In the genomic region with DNA sequence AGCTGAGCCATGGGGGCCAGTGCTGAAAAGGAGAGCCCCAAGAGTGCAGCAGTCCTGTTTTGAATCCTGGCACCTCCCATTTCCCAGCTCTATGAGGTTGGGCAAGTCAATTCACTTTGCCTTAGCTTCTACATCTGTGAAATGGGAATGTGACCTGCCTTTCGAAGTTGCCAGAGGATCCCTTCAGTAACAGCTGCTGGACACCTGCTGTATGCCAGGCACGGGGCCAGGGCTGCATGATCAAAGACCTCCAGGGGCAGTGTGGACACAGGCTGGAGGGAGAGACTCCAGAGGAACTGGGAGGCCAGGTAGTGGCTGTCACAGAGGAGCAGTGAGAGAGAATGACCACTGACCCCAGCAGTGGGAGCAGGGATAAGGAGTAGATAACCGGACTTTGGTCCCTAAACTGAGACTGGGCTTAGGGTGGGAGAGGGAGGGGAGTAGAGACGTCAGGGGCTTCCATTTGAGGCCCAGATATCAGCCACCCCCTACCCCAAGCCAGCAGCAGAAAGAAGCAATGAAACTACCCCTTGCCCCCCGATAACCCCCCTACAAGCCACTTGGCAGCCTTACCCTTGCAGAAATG, we compare ENCODE assay signal across 20 cellular contexts. TPM values are rescaled to one million over a fixed set of nuclear protein-coding genes. Genes with fewer than 3 reads are reported as not detected.
"Had no signal": no experiment of that assay in that cellular context is flagged by ENCODE, and none has a peak within 500 bp of the region (broad histone marks: within the 10 kb centered on the region; RNA-seq: fewer than 3 reads in every experiment).

No MANE protein-coding gene starts in this region.

- ATAC-seq: activated T-helper 17 cell treated with anti-CD3 and anti-CD28 coated beads, Interleukin-2, amount 50 U/mL, for 72 hours; effector memory CD8-positive, alpha-beta T cell; esophagus mucosa; natural killer cell treated with Interleukin-12 subunit alpha and Interleukin-12 subunit beta and Interleukin-15 and Interleukin-18, amount 100 ng/mL, for 72 hours; right cardiac atrium; stimulated activated effector memory CD8-positive, alpha-beta T cell treated with anti-CD3 and anti-CD28 coated beads, Interleukin-12 subunit alpha, Interleukin-12 subunit beta, amount 100 ng/mL, for 72 hours; WTC11 had no signal

- H3K9me3 ChIP-seq: breast epithelium, left ventricle myocardium inferior, stomach, suprapubic skin, tibial nerve had no signal

- H3K36me3 ChIP-seq: breast epithelium, left ventricle myocardium inferior, stomach, suprapubic skin, tibial nerve had no signal

- H3K27me3 ChIP-seq: breast epithelium, tibial nerve had no signal

- H3K4me3 ChIP-seq: breast epithelium, left ventricle myocardium inferior, skin epidermis, stomach, suprapubic skin, tibial nerve had no signal

- H3K9ac ChIP-seq: parathyroid adenoma had no signal

- DNase-seq: activated CD8-positive, alpha-beta memory T cell treated with anti-CD3 and anti-CD28 coated beads, Interleukin-2, amount 50 U/mL, for 4 hours; activated T-cell treated with anti-CD3 and anti-CD28 coated beads, Interleukin-2, amount 50 U/mL, for 24 hours; effector memory CD8-positive, alpha-beta T cell; foreskin melanocyte; left ventricle myocardium inferior; midbrain; right cardiac atrium; stimulated activated CD4-positive, alpha-beta T cell treated with anti-CD3 and anti-CD28 coated beads, Interleukin-2, amount 100 ng/mL, for 24 hours; stomach had no signal

- H2AFZ ChIP-seq: parathyroid adenoma had no signal

- H3K4me1 ChIP-seq: breast epithelium, left ventricle myocardium inferior, parathyroid adenoma, suprapubic skin, tibial nerve had no signal

- H3K27ac ChIP-seq: breast epithelium, left ventricle myocardium inferior, parathyroid adenoma, skin epidermis, stomach, suprapubic skin, tibial nerve had no signal

RNA-seq across cellular contexts. Expression of gene SRRM3, which starts 45.2 kb away (rescaled TPM):
- total RNA-seq: natural killer cell treated with Interleukin-12 subunit alpha and Interleukin-12 subunit beta and Interleukin-15 and Interleukin-18, amount 100 ng/mL, for 72 hours; T-helper 2 cell treated with Interferon-gamma antibody and Interleukin-4, amounts not matched to agents 100 ng/mL and 5 ng/mL, for 36 hours had no signal
